In the genomic region with DNA sequence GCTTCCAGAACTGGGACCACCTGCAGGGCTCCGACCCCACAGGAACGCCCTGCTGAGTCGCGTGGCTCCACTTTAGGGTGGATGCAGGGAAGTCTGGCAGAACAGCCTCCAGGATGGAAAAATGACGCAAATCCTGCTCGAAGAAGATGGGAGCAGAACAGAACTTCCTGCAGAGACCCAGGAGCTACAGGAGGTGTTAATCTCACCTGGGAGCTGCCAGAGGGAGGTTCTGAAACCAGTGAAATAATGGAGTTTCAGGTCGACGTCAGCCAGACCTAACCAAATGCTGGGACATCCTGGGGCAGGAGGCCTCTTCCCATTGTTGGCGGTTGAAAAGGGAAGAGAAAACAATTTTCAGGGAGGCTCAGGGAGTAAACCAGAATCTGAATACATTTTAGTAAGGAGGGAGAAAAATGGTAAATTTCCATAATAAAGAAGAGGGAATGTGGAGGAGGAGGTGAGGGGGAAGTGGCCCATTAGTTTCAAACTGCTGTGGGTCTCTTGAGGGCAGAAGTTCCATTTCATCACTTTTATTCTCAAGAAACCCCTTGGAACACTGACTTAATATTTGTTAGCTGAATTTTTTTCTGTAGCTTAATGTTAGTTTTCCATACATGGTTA, we compare ENCODE assay signal across 23 cellular contexts.
"Had no signal": no experiment of that assay in that cellular context is flagged by ENCODE, and none has a peak within 500 bp of the region (broad histone marks: within the 10 kb centered on the region; RNA-seq: fewer than 3 reads in every experiment).

No MANE protein-coding gene starts in this region.

- H3K27ac ChIP-seq: ascending aorta, brain microvascular endothelial cell, heart right ventricle, parathyroid adenoma, thoracic aorta, upper lobe of left lung had no signal

- H3K79me2 ChIP-seq: parathyroid adenoma had no signal

- H3K4me1 ChIP-seq: ascending aorta, heart right ventricle, upper lobe of left lung had no signal

- H3K9me3 ChIP-seq: ascending aorta, heart right ventricle, thoracic aorta, upper lobe of left lung had no signal

- H3K36me3 ChIP-seq: ascending aorta, brain microvascular endothelial cell, heart right ventricle, thoracic aorta, upper lobe of left lung had no signal

- H3K27me3 ChIP-seq: ascending aorta, brain microvascular endothelial cell, upper lobe of left lung had no signal

- ATAC-seq: activated naive CD8-positive, alpha-beta T cell treated with anti-CD3 and anti-CD28 coated beads, Interleukin-2, amount 50 U/mL, for 24 hours; activated T-cell treated with anti-CD3 and anti-CD28 coated beads, Interleukin-2, amount 50 U/mL, for 72 hours; heart right ventricle; left colon; right cardiac atrium had no signal

- H3K9ac ChIP-seq: parathyroid adenoma had no signal

- DNase-seq: activated CD4-positive, alpha-beta T cell treated with anti-CD3 and anti-CD28 coated beads for 4 hours; activated CD4-positive, alpha-beta T cell treated with anti-CD3 and anti-CD28 coated beads, Interleukin-2, amount 50 U/mL, for 48 hours; activated CD4-positive, CD25-positive, alpha-beta regulatory T cell; activated effector memory CD4-positive, alpha-beta T cell treated with Interleukin-2 at 50 U/mL for 16 hours; activated naive CD4-positive, alpha-beta T cell treated with anti-CD3 and anti-CD28 coated beads, Interleukin-2, amount 10 ng/mL, durations not matched to agents 7 days and 5 days; activated naive CD8-positive, alpha-beta T cell treated with anti-CD3 and anti-CD28 coated beads, Interleukin-2, amount 50 U/mL, for 24 hours; activated T-cell treated with anti-CD3 and anti-CD28 coated beads, Interleukin-2, amount 50 U/mL, for 72 hours; brain microvascular endothelial cell; caudate nucleus; effector CD4-positive, alpha-beta T cell; erythroblast; foreskin fibroblast; heart right ventricle; left colon; nucleus accumbens; right cardiac atrium; stimulated activated CD4-positive, alpha-beta T cell treated with anti-CD3 and anti-CD28 coated beads, Interleukin-4, amount 100 ng/mL, for 24 hours; stimulated activated naive CD4-positive, alpha-beta T cell treated with Interleukin-2 at 50 U/mL for 16 hours; T1000 had no signal

- H3K4me3 ChIP-seq: ascending aorta, heart right ventricle, thoracic aorta, upper lobe of left lung had no signal
